In genomic region chr1:235971020-235971419, GRCh38 we compare ENCODE assay signal across 10 cellular contexts.
A peak's percentile ranks its signal among the peaks of the same experiment; 100 is the strongest.
DNase-seq lines count a peak whose midpoint lies in the region; ATAC-seq and TF ChIP-seq lines count a peak whose summit lies in the region.
"Had no signal": no experiment of that assay in that cellular context is flagged by ENCODE, and none has a peak within 500 bp of the region (broad histone marks: within the 10 kb centered on the region; RNA-seq: fewer than 3 reads in every experiment).

No MANE protein-coding gene starts in this region.

- no peak for TF ChIP-seq POLR2A in uterus (IDR thresholded peaks at IDR 0.05)

- peaks cover 0 to 13% (median 9%) of the 10 kb centered on the region in 7 donors for H3K9me3 Mint-ChIP-seq in naive B cell
- H3K9me3 Mint-ChIP-seq: CD4-positive, CD25-positive, alpha-beta regulatory T cell had no signal

- no peaks in the 10 kb centered on the region for H3K9me3 ChIP-seq in right atrium auricular region
- no peaks in the 10 kb centered on the region for H3K9me3 ChIP-seq in uterus
- H3K9me3 ChIP-seq: mucosa of descending colon had no signal

- H3K27ac ChIP-seq in right atrium auricular region (peak overlapping the region; percentile 89 to 93), brain microvascular endothelial cell (peak overlapping the region; percentile 94), uterus (peak overlapping the region; percentile 98 to 100)

- H3K4me3 Mint-ChIP-seq in naive B cell, result peak overlapping the region in 3 of 8 donors; percentile 72 to 85 (median 85)

- H3K36me3 Mint-ChIP-seq in naive B cell, result peaks cover 0 to 5% of the 10 kb centered on the region in 2 donors
- H3K36me3 Mint-ChIP-seq: CD4-positive, CD25-positive, alpha-beta regulatory T cell had no signal

- intact Hi-C loops in cardiac septum (cut with DNase I), result loop anchor here (5.0 to 10.0 kb wide), 3 partner anchors 96 to 469 kb away; partner anchors contain the start of genes B3GALNT2 and NID1
- intact Hi-C loops in uterus (cut with DNase I; ENCODE audit: low total_unique reads), result no loop called here

- peaks cover 14% of the 10 kb centered on the region for H3K36me3 ChIP-seq in right atrium auricular region
- H3K36me3 ChIP-seq in brain microvascular endothelial cell (replicated peaks), result peaks cover 2% of the 10 kb centered on the region
- no peaks in the 10 kb centered on the region for H3K36me3 ChIP-seq in uterus

- H3K27ac Mint-ChIP-seq in naive B cell, result peak overlapping the region; percentile 76 to 98 (median 97)

- DNase-seq in right atrium auricular region (ENCODE audit: low spot score) (no peak), cardiac septum (ENCODE audit: low spot score) (no peak), brain microvascular endothelial cell (no peak), naive B cell (no peak), uterus (no peak), DMS 273 (lab: John Stamatoyannopoulos, UW; ENCODE audit: unreplicated experiment) (no peak), NCI-H2107 (lab: John Stamatoyannopoulos, UW) (no peak)

- H3K4me3 ChIP-seq in right atrium auricular region, result peak overlapping the region in 1 of 2 donors; percentile 46
- no peak overlapping the region for H3K4me3 ChIP-seq in brain microvascular endothelial cell (ENCODE audit: low read depth, low read length)
- no peak overlapping the region for H3K4me3 ChIP-seq in uterus
- H3K4me3 ChIP-seq: mucosa of descending colon had no signal

- no peaks in the 10 kb centered on the region for H3K27me3 Mint-ChIP-seq in naive B cell

- H3K27me3 ChIP-seq in right atrium auricular region (no peaks in the 10 kb centered on the region), brain microvascular endothelial cell (replicated peaks) (no peaks in the 10 kb centered on the region), uterus (no peaks in the 10 kb centered on the region)

- in situ Hi-C loops in brain microvascular endothelial cell (cut with HindIII; ENCODE audit: low pct_ligation_motif_present, low sequenced_read_pairs), result no loop called here

- ATAC-seq in naive B cell (ENCODE audit: low read depth in 2 of 2) (no peak), GM19463 (IDR thresholded peaks at IDR 0.05; ENCODE audit: unreplicated experiment) (no peak)

- H3K4me1 ChIP-seq in right atrium auricular region (peaks cover 0 to 22% of the 10 kb centered on the region in 2 donors), uterus (no peaks in the 10 kb centered on the region)

- TF ChIP-seq CTCF in right atrium auricular region (IDR thresholded peaks at IDR 0.05), result no peak
- TF ChIP-seq CTCF in brain microvascular endothelial cell (IDR thresholded peaks at IDR 0.05; ENCODE audit: low read depth, low read length, missing control alignments), result no peak
- no peak for TF ChIP-seq CTCF in uterus (IDR thresholded peaks at IDR 0.05)

- peaks cover 21 to 30% (median 23%) of the 10 kb centered on the region in 3 donors for H3K4me1 Mint-ChIP-seq in naive B cell
